ENCODE assay signal across 9 cellular contexts in the genomic region with DNA sequence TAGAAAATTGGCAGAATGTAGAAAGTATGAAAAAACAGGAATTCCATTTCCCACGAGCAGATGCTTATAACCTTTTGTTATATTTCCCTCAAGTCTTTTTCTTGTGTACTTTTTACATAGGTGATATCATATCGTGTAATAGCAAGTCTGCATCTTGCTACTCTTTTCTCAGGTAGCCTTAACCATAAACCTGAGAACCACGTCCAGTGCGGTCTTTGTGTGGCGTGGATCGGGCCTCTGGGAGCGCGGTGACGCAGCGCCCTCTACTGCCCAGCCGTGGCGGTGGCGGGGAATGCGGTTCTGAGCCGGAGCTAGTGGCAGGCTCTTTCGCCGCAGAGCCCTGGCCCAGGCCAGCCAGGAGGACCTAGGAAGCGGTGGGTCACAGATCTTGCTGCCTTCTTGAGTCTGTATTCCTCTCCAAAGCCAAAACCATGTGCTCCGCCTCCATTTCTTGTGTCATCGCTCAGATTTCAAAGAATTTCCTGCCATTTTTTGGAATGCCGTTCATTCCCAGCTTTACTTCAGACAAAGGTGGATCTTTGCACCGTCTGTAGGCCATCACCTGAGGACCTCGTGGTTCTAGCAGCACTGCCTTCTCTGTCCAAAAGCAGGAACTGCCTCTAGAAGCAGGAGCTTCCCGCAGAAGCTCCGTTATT.
DNase-seq lines count a peak whose midpoint lies in the region; ATAC-seq, FAIRE-seq and TF ChIP-seq lines count a peak whose summit lies in the region.
"Had no signal": no experiment of that assay in that cellular context is flagged by ENCODE, and none has a peak within 500 bp of the region (broad histone marks: within the 10 kb centered on the region; RNA-seq: fewer than 3 reads in every experiment).

No MANE protein-coding gene starts in this region.

- no peaks in the 10 kb centered on the region for H3K27me3 ChIP-seq in ascending aorta
- H3K27me3 ChIP-seq in small intestine (ENCODE audit: control insufficient read depth in 2 of 2, insufficient read depth in 2 of 2, low read length in 2 of 2), result no peaks in the 10 kb centered on the region

- TF ChIP-seq CTCF in ascending aorta (IDR thresholded peaks at IDR 0.05), result peak; percentile 88 to 98 (median 92)

- peak overlapping the region; percentile 67 for H3K27ac ChIP-seq in KOPT-K1 (ENCODE audit: low read depth, low read length, poor library complexity, severe bottlenecking)
- H3K27ac ChIP-seq in ascending aorta, result no peak overlapping the region
- H3K27ac ChIP-seq in small intestine (ENCODE audit: low read depth in 1 of 2, low read length in 1 of 2), result no peak overlapping the region
- H3K27ac ChIP-seq: SK-N-MC had no signal

- no peaks in the 10 kb centered on the region for H3K9me3 ChIP-seq in KOPT-K1 (ENCODE audit: insufficient read depth, low read length, poor library complexity, severe bottlenecking)
- no peaks in the 10 kb centered on the region for H3K9me3 ChIP-seq in ascending aorta
- no peaks in the 10 kb centered on the region for H3K9me3 ChIP-seq in small intestine (ENCODE audit: control insufficient read depth, low read depth)

- intact Hi-C loops in ascending aorta (cut with DNase I), result loop anchor here (1.0 to 5.0 kb wide), 3 partner anchors 71 to 990 kb away; a partner anchor contains a TSS

- no peaks in the 10 kb centered on the region for H3K4me1 ChIP-seq in ascending aorta
- peaks cover 0 to 2% of the 10 kb centered on the region in 2 donors for H3K4me1 ChIP-seq in small intestine (ENCODE audit: control insufficient read depth in 2 of 2, insufficient read depth in 1 of 2, low read depth in 1 of 2, low read length in 1 of 2)

- DNase-seq in DMS114 treated with DMSO at 0.1 percent for 48 hours (lab: John Stamatoyannopoulos, UW; ENCODE audit: unreplicated experiment) (peak; percentile 15), T1000 (lab: John Stamatoyannopoulos, UW) (peak; percentile 45), ascending aorta (ENCODE audit: low spot score in 2 of 2) (peak in 1 of 2 donors; percentile 82), hippocampal formation (lab: John Stamatoyannopoulos, UW) (peak; percentile 54 to 81), small intestine (peak; percentile 59)

- H3K4me3 ChIP-seq in ascending aorta (no peak overlapping the region), small intestine (ENCODE audit: low read depth in 1 of 2, low read length in 2 of 2) (no peak overlapping the region)
- H3K4me3 ChIP-seq: SK-N-MC had no signal

- WGBS in small intestine, 3 donors, result 23 to 25% (median 24%) methylated on average over 25 of the region's 25 CpGs

- H3K36me3 ChIP-seq in KOPT-K1 (ENCODE audit: insufficient read depth, low read length), result peaks cover 44% of the 10 kb centered on the region
- peaks cover 3 to 25% of the 10 kb centered on the region in 2 donors for H3K36me3 ChIP-seq in ascending aorta
- peaks cover 0 to 2% of the 10 kb centered on the region in 2 donors for H3K36me3 ChIP-seq in small intestine (ENCODE audit: control insufficient read depth in 2 of 2, insufficient read depth in 2 of 2, low read length in 2 of 2)

- ATAC-seq in GM21576 (IDR thresholded peaks at IDR 0.05; ENCODE audit: unreplicated experiment), result no peak
- no peak for ATAC-seq in HG03280 (IDR thresholded peaks at IDR 0.05; ENCODE audit: unreplicated experiment)

- FAIRE-seq in small intestine (lab: Jason Lieb, UNC), result no peak
